ENCODE assay signal across 11 cellular contexts in genomic region chr18:46067431-46068007, GRCh38. TPM values are rescaled to one million over a fixed set of nuclear protein-coding genes. Genes with fewer than 3 reads are reported as not detected.
DNase-seq lines count a peak whose midpoint lies in the region; ATAC-seq and TF ChIP-seq lines count a peak whose summit lies in the region.
"Had no signal": no experiment of that assay in that cellular context is flagged by ENCODE, and none has a peak within 500 bp of the region (broad histone marks: within the 10 kb centered on the region; RNA-seq: fewer than 3 reads in every experiment).

No MANE protein-coding gene starts in this region.

- H3K27ac ChIP-seq in prostate gland, result no peak overlapping the region

- H3K4me1 ChIP-seq in prostate gland (replicated peaks), result no peaks in the 10 kb centered on the region

- no peaks in the 10 kb centered on the region for H3K36me3 ChIP-seq in prostate gland

- 74% methylated on average over 5 of the region's 5 CpGs for WGBS in prostate gland

- intact Hi-C loops in prostate gland (cut with DNase I), result no loop called here

- DNase-seq in HCEC 1CT (peak; percentile 45), NCI-H2029 (lab: John Stamatoyannopoulos, UW) (peak; percentile 71), choroid plexus epithelial cell (ENCODE audit: low read depth) (peak; percentile 67), prostate gland (ENCODE audit: low spot score) (peak; percentile 48), NCI-H524 treated with DMSO at 0.1 percent for 48 hours (lab: John Stamatoyannopoulos, UW) (no peak), NCI-H1930 (lab: John Stamatoyannopoulos, UW) (no peak)
- DNase-seq: effector CD4-positive, alpha-beta T cell; hippocampal formation; NCI-H1105 treated with DMSO at 0.1 percent for 48 hours; stimulated activated CD4-positive, alpha-beta T cell treated with anti-CD3 and anti-CD28 coated beads, Interleukin-4, amount 100 ng/mL, for 4 hours had no signal

- ATAC-seq in HG02870 (IDR thresholded peaks at IDR 0.05; ENCODE audit: unreplicated experiment), result no peak

- no peaks in the 10 kb centered on the region for H3K9me3 ChIP-seq in prostate gland

- H3K27me3 ChIP-seq in prostate gland (replicated peaks; ENCODE audit: insufficient read depth), result no peaks in the 10 kb centered on the region

- no peak for TF ChIP-seq CTCF in choroid plexus epithelial cell (conservative IDR thresholded peaks at IDR 0.05; ENCODE audit: low read depth, low read length)
- no peak for TF ChIP-seq CTCF in prostate gland (IDR thresholded peaks at IDR 0.05)

- TF ChIP-seq POLR2A in prostate gland (IDR thresholded peaks at IDR 0.05), result no peak

- no peak overlapping the region for H3K4me3 ChIP-seq in choroid plexus epithelial cell (ENCODE audit: low read depth, low read length)
- H3K4me3 ChIP-seq in prostate gland, result no peak overlapping the region

RNA-seq across cellular contexts. Expression of gene PSTPIP2, which starts 4.5 kb away (rescaled TPM):
- total RNA-seq in prostate gland, result 10 to 100 TPM in 1 of 2 donors, 1 to 10 TPM in 1; 7.0 to 21.1 TPM

RNA-seq across cellular contexts. Expression of gene ATP5F1A, which starts 30.6 kb away (rescaled TPM):
- total RNA-seq in prostate gland, result 100 to 1,000 TPM; 457 to 522 TPM

RNA-seq across cellular contexts. Expression of gene HAUS1, which starts 36.7 kb away (rescaled TPM):
- 10 to 100 TPM; 19.9 to 26.9 TPM for total RNA-seq in prostate gland

Comparison
In these comparisons a context has a peak if more than half of its experiments do, and no peak if none do; other contexts are left out.
1. DNase-seq: peak in HCEC 1CT (single experiment), NCI-H2029 (single experiment), choroid plexus epithelial cell (single experiment) and prostate gland (single experiment); none in NCI-H524 treated with DMSO at 0.1 percent for 48 hours (single experiment) and NCI-H1930 (0 of 2).